13 cellular contexts compared by ENCODE assay signal in genomic region chr16:74169687-74170522, GRCh38.
DNase-seq lines count a peak whose midpoint lies in the region; ATAC-seq lines count a peak whose summit lies in the region.
"Had no signal": no experiment of that assay in that cellular context is flagged by ENCODE, and none has a peak within 500 bp of the region (broad histone marks: within the 10 kb centered on the region; RNA-seq: fewer than 3 reads in every experiment).

No MANE protein-coding gene starts in this region.

- no peaks in the 10 kb centered on the region for H3K36me3 ChIP-seq in muscle layer of duodenum (ENCODE audit: control insufficient read depth in 1 of 2, insufficient read depth in 2 of 2, low read length in 2 of 2)

- no peaks in the 10 kb centered on the region for H3K27me3 ChIP-seq in muscle layer of duodenum (ENCODE audit: low read depth, low read length)
- H3K27me3 ChIP-seq: dorsolateral prefrontal cortex had no signal

- H3K4me3 ChIP-seq in muscle layer of duodenum (ENCODE audit: low read depth in 1 of 2, low read length in 2 of 2) = peak overlapping the region; percentile 23 to 45

- H3K9me3 ChIP-seq in muscle layer of duodenum (ENCODE audit: control insufficient read depth in 1 of 2, low read length in 2 of 2) = no peaks in the 10 kb centered on the region

- ATAC-seq in Right ventricle myocardium superior (ENCODE audit: poor library complexity) (peak; percentile 62), Right ventricle myocardium inferior (no peak), HG03439 (IDR thresholded peaks at IDR 0.05; ENCODE audit: unreplicated experiment) (no peak), HG03521 (IDR thresholded peaks at IDR 0.05; ENCODE audit: unreplicated experiment) (no peak), GM21619 (IDR thresholded peaks at IDR 0.05; ENCODE audit: unreplicated experiment) (no peak)

- DNase-seq in Right ventricle myocardium superior (no peak), Right ventricle myocardium inferior (ENCODE audit: missing footprints) (no peak), dedifferentiated amniotic fluid mesenchymal stem cell (ENCODE audit: extremely low spot score) (peak; percentile 34), ACHN (no peak)
- DNase-seq: activated T-cell treated with anti-CD3 and anti-CD28 coated beads, Interleukin-2, amount 50 U/mL, for 48 hours; dorsolateral prefrontal cortex; islet precursor cell; MM.1S; stimulated activated CD4-positive, alpha-beta T cell treated with anti-CD3 and anti-CD28 coated beads, Interleukin-15, amount 100 ng/mL, for 24 hours had no signal

- H3K4me1 ChIP-seq in muscle layer of duodenum (ENCODE audit: control insufficient read depth in 1 of 2, insufficient read depth in 2 of 2, low read length in 2 of 2) = no peaks in the 10 kb centered on the region

- intact Hi-C loops in Right ventricle myocardium superior (cut with DNase I) = no loop called here
- intact Hi-C loops in Right ventricle myocardium inferior (cut with DNase I) = no loop called here

- H3K27ac ChIP-seq in muscle layer of duodenum (ENCODE audit: low read length) = peak overlapping the region; percentile 64
- H3K27ac ChIP-seq: dorsolateral prefrontal cortex had no signal

- in situ Hi-C loops in ACHN (cut with HindIII; ENCODE audit: low pct_ligation_motif_present, low pct_unique_long_range_greater_than_20kb, low sequenced_read_pairs) = no loop called here
